9 cellular contexts compared by ENCODE assay signal in genomic region chr2:112821142-112821541, GRCh38. TPM values are rescaled to one million over a fixed set of nuclear protein-coding genes. Genes with fewer than 3 reads are reported as not detected.
DNase-seq lines count a peak whose midpoint lies in the region; ATAC-seq and TF ChIP-seq lines count a peak whose summit lies in the region.
"Had no signal": no experiment of that assay in that cellular context is flagged by ENCODE, and none has a peak within 500 bp of the region (broad histone marks: within the 10 kb centered on the region; RNA-seq: fewer than 3 reads in every experiment).

No MANE protein-coding gene starts in this region.

- ATAC-seq in GM18907 (IDR thresholded peaks at IDR 0.05; ENCODE audit: unreplicated experiment) (peak; percentile 78), HG02571 (IDR thresholded peaks at IDR 0.05; ENCODE audit: unreplicated experiment) (peak; percentile 78)

- H2AK5ac ChIP-seq in neuronal stem cell (ENCODE audit: low read depth, low read length) = no peak overlapping the region

- DNase-seq in NK-92 (lab: John Stamatoyannopoulos, UW; ENCODE audit: unreplicated experiment) (peak; percentile 12), renal cortical epithelial cell (ENCODE audit: low read depth) (peak; percentile 64), neuronal stem cell (ENCODE audit: low spot score) (no peak), NCI-H2196 treated with DMSO at 0.1 percent for 48 hours (lab: John Stamatoyannopoulos, UW; ENCODE audit: unreplicated experiment) (no peak), esophagus muscularis mucosa (ENCODE audit: extremely low spot score) (no peak)
- DNase-seq: activated B cell treated with CpG ODN at 0.5 μM for 24 hours, NCI-H1092 treated with DMSO at 0.1 percent for 48 hours had no signal

- H2AFZ ChIP-seq in neuronal stem cell (ENCODE audit: low read length) = no peak overlapping the region

- intact Hi-C loops in esophagus muscularis mucosa (cut with DNase I) = no loop called here

- H3K27me3 ChIP-seq in neuronal stem cell (ENCODE audit: control insufficient read depth in 3 of 3, insufficient read depth in 3 of 3, low read depth in 1 of 3, low read length in 3 of 3) (no peaks in the 10 kb centered on the region), esophagus muscularis mucosa (no peaks in the 10 kb centered on the region)

- TF ChIP-seq EP300 in esophagus muscularis mucosa (IDR thresholded peaks at IDR 0.05) = no peak

- no peak overlapping the region for H3K4ac ChIP-seq in neuronal stem cell (ENCODE audit: low read length)

- TF ChIP-seq CTCF in esophagus muscularis mucosa (IDR thresholded peaks at IDR 0.05) = no peak

- H2BK12ac ChIP-seq in neuronal stem cell (ENCODE audit: low read length) = no peak overlapping the region

- H2BK5ac ChIP-seq in neuronal stem cell (ENCODE audit: low read length) = no peak overlapping the region

- no peaks in the 10 kb centered on the region for H3K79me1 ChIP-seq in neuronal stem cell (ENCODE audit: low read depth, low read length)

- no peak overlapping the region for H2BK15ac ChIP-seq in neuronal stem cell (ENCODE audit: low read length)

- TF ChIP-seq POLR2A in esophagus muscularis mucosa (IDR thresholded peaks at IDR 0.05; ENCODE audit: low read depth) = no peak

- H3K9ac ChIP-seq in neuronal stem cell (ENCODE audit: low read depth, low read length, poor library complexity) = no peak overlapping the region

- H3K4me1 ChIP-seq in neuronal stem cell (ENCODE audit: control insufficient read depth in 2 of 2, insufficient read depth in 1 of 2, low read depth in 1 of 2, low read length in 2 of 2) (peaks cover 3 to 6% of the 10 kb centered on the region in 2 donors), esophagus muscularis mucosa (peaks cover 0 to 11% (median 9%) of the 10 kb centered on the region in 4 donors)

- H4K8ac ChIP-seq in neuronal stem cell (ENCODE audit: low read depth, low read length) = no peak overlapping the region

- H3K9me3 ChIP-seq in neuronal stem cell (replicated peaks in 1 of 2; ENCODE audit: control insufficient read depth in 2 of 2, insufficient read depth in 1 of 2, low read depth in 1 of 2, low read length in 2 of 2) = no peaks in the 10 kb centered on the region
- H3K9me3 ChIP-seq in esophagus muscularis mucosa = no peaks in the 10 kb centered on the region

- no peak overlapping the region for H3K4me2 ChIP-seq in neuronal stem cell (ENCODE audit: insufficient read depth, low read length, poor library complexity, severe bottlenecking)

- H3K14ac ChIP-seq in neuronal stem cell (ENCODE audit: low read length) = no peak overlapping the region

- no CpG with 5 or more reads among the region's 5 CpGs for WGBS in neuronal stem cell (ENCODE audit: extremely low coverage in 2 of 2, insufficient read length in 2 of 2, insufficient replicate concordance in 1 of 2), 2 donors
- 94% methylated on average over 5 of the region's 5 CpGs for WGBS in esophagus muscularis mucosa

- H3K18ac ChIP-seq in neuronal stem cell (ENCODE audit: low read length) = no peak overlapping the region

- no peak overlapping the region for H4K91ac ChIP-seq in neuronal stem cell (ENCODE audit: low read depth, low read length, poor library complexity)

- H2BK120ac ChIP-seq in neuronal stem cell (ENCODE audit: low read depth, low read length) = no peak overlapping the region

- H3K36me3 ChIP-seq in neuronal stem cell (replicated peaks in 1 of 2; ENCODE audit: control insufficient read depth in 2 of 2, insufficient read depth in 2 of 2, low read length in 2 of 2) (no peaks in the 10 kb centered on the region), esophagus muscularis mucosa (no peaks in the 10 kb centered on the region)

- no peak overlapping the region for H3K4me3 ChIP-seq in neuronal stem cell (ENCODE audit: low read length in 2 of 2)
- H3K4me3 ChIP-seq in esophagus muscularis mucosa = no peak overlapping the region

- H3K27ac ChIP-seq in neuronal stem cell (replicated peaks; ENCODE audit: low read length) (no peak overlapping the region), esophagus muscularis mucosa (replicated peaks in 1 of 4) (no peak overlapping the region)

- H3K23ac ChIP-seq in neuronal stem cell (ENCODE audit: low read depth, low read length, poor library complexity) = no peak overlapping the region

RNA-seq across cellular contexts. Expression of gene IL1B, which starts 15.4 kb away (rescaled TPM):
- total RNA-seq in renal cortical epithelial cell (0.35 and 4.5 TPM in 2 replicates), esophagus muscularis mucosa (1 to 10 TPM in 1 of 4 donors, not detected in 3; 2.7 TPM)
- polyA plus RNA-seq in neuronal stem cell (2013, experiment 1 of 2) = not detected
- not detected for polyA plus RNA-seq in neuronal stem cell (2013, experiment 2 of 2)

RNA-seq across cellular contexts. Expression of gene IL1A, which starts 36.8 kb away (rescaled TPM):
- total RNA-seq in renal cortical epithelial cell = 0.15 and 6.3 TPM in 2 replicates
- polyA plus RNA-seq in neuronal stem cell (2013, experiment 1 of 2) = 1.1 TPM
- polyA plus RNA-seq in neuronal stem cell (2013, experiment 2 of 2) = 0.79 TPM
- total RNA-seq in esophagus muscularis mucosa = under 1 TPM in 1 of 4 donors, not detected in 3; 0.13 TPM

RNA-seq across cellular contexts. Expression of gene CKAP2L, which starts 56.7 kb away (rescaled TPM):
- total RNA-seq in renal cortical epithelial cell (0.40 and 4.2 TPM in 2 replicates), esophagus muscularis mucosa (1 to 10 TPM in 1 of 4 donors, under 1 TPM in 2, not detected in 1; 0.23 to 1.5 (median 0.91) TPM)
- polyA plus RNA-seq in neuronal stem cell (2013, experiment 1 of 2) = 28.3 TPM
- 30.0 TPM for polyA plus RNA-seq in neuronal stem cell (2013, experiment 2 of 2)

Comparison
In these comparisons a context has a peak if more than half of its experiments do, and no peak if none do; other contexts are left out.
1. DNase-seq: peak in NK-92 (single experiment) and renal cortical epithelial cell (single experiment); none in neuronal stem cell (single experiment), NCI-H2196 treated with DMSO at 0.1 percent for 48 hours (single experiment) and esophagus muscularis mucosa (single experiment).